Comparison of ENCODE assay signal across 27 cellular contexts in genomic region chr19:50322931-50323781, GRCh38. TPM values are rescaled to one million over a fixed set of nuclear protein-coding genes. Genes with fewer than 3 reads are reported as not detected.
"Had no signal": no experiment of that assay in that cellular context is flagged by ENCODE, and none has a peak within 500 bp of the region (broad histone marks: within the 10 kb centered on the region; RNA-seq: fewer than 3 reads in every experiment).

No MANE protein-coding gene starts in this region.

- H3K9me3 Mint-ChIP-seq: activated naive CD8-positive, alpha-beta T cell treated with anti-CD3 and anti-CD28 coated beads for 36 hours; activated T-cell treated with anti-CD3 and anti-CD28 coated beads, Interleukin-2, amount 50 U/mL, for 24 hours; activated T-helper 1 cell treated with anti-CD3 and anti-CD28 coated beads, Interleukin-12 subunit alpha, Interleukin-12 subunit beta, Interleukin-2, Interleukin-4 antibody, amounts not matched to agents 30 ng/mL and 10 ng/mL and 1 ng/mL, durations not matched to agents 14 hours and 24 hours and 36 hours; T-cell had no signal

- H3K4me3 ChIP-seq: SK-N-MC had no signal

- H3K36me3 Mint-ChIP-seq: activated CD8-positive, alpha-beta memory T cell treated with anti-CD3 and anti-CD28 coated beads, Interleukin-2, amount 10 ng/mL, durations not matched to agents 7 days and 5 days; activated naive CD8-positive, alpha-beta T cell treated with anti-CD3 and anti-CD28 coated beads for 36 hours; T-cell had no signal

- H3K4me2 ChIP-seq: KMS-11 had no signal

- H3K9ac ChIP-seq: KMS-11 had no signal

- H3K27ac Mint-ChIP-seq: activated CD8-positive, alpha-beta memory T cell treated with anti-CD3 and anti-CD28 coated beads, Interleukin-2, amount 10 ng/mL, durations not matched to agents 7 days and 5 days; activated naive CD8-positive, alpha-beta T cell treated with anti-CD3 and anti-CD28 coated beads for 36 hours; activated T-cell treated with anti-CD3 and anti-CD28 coated beads, Interleukin-2, amount 50 U/mL, for 24 hours; activated T-helper 1 cell treated with anti-CD3 and anti-CD28 coated beads, Interleukin-12 subunit alpha, Interleukin-12 subunit beta, Interleukin-2, Interleukin-4 antibody, amounts not matched to agents 30 ng/mL and 10 ng/mL and 1 ng/mL, durations not matched to agents 14 hours and 24 hours and 36 hours; T-cell had no signal

- H3K27ac ChIP-seq: KMS-11, SK-N-MC, VCaP had no signal

- ATAC-seq: activated CD8-positive, alpha-beta memory T cell treated with anti-CD3 and anti-CD28 coated beads, Interleukin-2, amount 10 ng/mL, durations not matched to agents 7 days and 5 days; Panc1; Right ventricle myocardium inferior; T-cell had no signal

- H3K4me3 Mint-ChIP-seq: activated CD8-positive, alpha-beta memory T cell treated with anti-CD3 and anti-CD28 coated beads, Interleukin-2, amount 10 ng/mL, durations not matched to agents 7 days and 5 days; activated naive CD8-positive, alpha-beta T cell treated with anti-CD3 and anti-CD28 coated beads for 36 hours; activated T-cell treated with anti-CD3 and anti-CD28 coated beads, Interleukin-2, amount 50 U/mL, for 24 hours; activated T-helper 1 cell treated with anti-CD3 and anti-CD28 coated beads, Interleukin-12 subunit alpha, Interleukin-12 subunit beta, Interleukin-2, Interleukin-4 antibody, amounts not matched to agents 30 ng/mL and 10 ng/mL and 1 ng/mL, durations not matched to agents 14 hours and 24 hours and 36 hours; T-cell had no signal

- DNase-seq: activated CD4-positive, alpha-beta T cell treated with anti-CD3 and anti-CD28 coated beads for 4 hours; activated CD4-positive, CD25-positive, alpha-beta regulatory T cell; activated CD8-positive, alpha-beta memory T cell treated with anti-CD3 and anti-CD28 coated beads, Interleukin-2, amount 10 ng/mL, durations not matched to agents 7 days and 5 days; activated effector memory CD4-positive, alpha-beta T cell treated with Interleukin-2 at 50 U/mL for 16 hours; activated naive CD4-positive, alpha-beta T cell treated with Interleukin-2 at 50 U/mL for 16 hours; activated naive CD8-positive, alpha-beta T cell treated with anti-CD3 and anti-CD28 coated beads for 36 hours; activated T-cell treated with anti-CD3 and anti-CD28 coated beads, Interleukin-2, amount 50 U/mL, for 24 hours; MV-4-11; NCI-H1092 treated with DMSO at 0.1 percent for 48 hours; NCI-H1417 treated with DMSO at 0.1 percent for 48 hours; NCI-H1694; NCI-H2029 treated with DMSO at 0.1 percent for 48 hours; NCI-H510A treated with DMSO at 0.1 percent for 48 hours; NCI-H69; NK-92 treated with Interleukin-12 subunit alpha and Interleukin-12 subunit beta, amount 100 ng/mL, for 24 hours; OCI-M1; RPMI8226; T-cell; T-helper 2 cell had no signal

RNA-seq across cellular contexts. Expression of gene KCNC3, which starts 6.0 kb away (rescaled TPM):
- total RNA-seq: MCF 10A had no signal
- polyA plus RNA-seq: IgD-negative memory B cell had no signal
